1 cellular context compared by ENCODE assay signal in the genomic region with DNA sequence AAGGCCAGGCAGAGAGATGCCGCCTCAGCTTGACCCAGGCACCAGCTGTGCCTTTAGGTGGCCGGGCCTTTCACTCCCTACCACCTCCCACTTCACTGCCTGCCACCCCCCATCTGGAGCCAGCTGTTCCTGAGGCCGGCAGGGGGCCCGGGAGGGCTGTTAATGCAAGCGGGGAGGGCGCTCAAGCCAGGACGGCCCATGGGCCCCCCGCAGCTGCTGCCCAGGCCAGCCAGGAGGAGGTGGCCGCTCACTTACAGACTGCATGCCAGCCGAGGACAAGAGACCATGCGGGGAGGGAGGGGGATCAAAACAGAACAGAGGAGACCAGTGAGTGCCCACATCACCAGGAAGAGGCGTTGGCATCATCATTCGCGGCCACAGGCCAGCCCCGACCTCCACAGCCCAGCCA.
TF ChIP-seq lines count a peak whose summit lies in the region.

No MANE protein-coding gene starts in this region.

TF ChIP-seq in HEK293, 187 proteins besides CTCF, POLR2A, EP300 and RAD21:
- TF ChIP-seq KLF8 (tag by site-specific recombination; IDR thresholded peaks at IDR 0.05) (no peak), ZIC2 (tag by site-specific recombination; IDR thresholded peaks at IDR 0.05) (peak; percentile 90), GLIS1 (tag by site-specific recombination; IDR thresholded peaks at IDR 0.05) (peak; percentile 72)
